Comparison of ENCODE assay signal across 2 cellular contexts in the genomic region with DNA sequence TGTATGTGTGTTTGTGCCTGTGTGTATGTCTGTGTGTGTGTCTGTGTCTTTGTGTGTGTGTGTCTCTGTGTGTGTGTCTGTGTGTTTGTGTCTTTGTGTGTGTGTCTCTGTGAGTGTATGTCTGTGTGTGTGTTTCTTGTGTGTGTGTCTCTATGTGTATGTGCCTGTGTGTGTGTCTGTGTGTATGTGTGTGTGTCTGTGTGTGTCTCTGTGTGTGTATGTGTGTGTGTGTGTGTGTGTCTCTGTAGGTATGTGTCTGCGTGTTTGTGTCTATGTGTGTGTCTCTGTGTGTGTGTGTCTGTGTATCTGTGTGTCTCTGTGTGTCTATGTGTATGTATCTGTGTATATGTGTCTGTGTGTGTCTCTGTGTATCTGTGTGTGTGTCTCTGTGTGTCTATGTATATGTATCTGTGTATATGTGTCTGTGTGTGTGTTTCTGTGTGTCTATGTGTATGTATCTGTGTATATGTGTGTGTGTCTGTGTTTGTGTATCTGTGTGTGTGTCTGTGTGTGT.
TF ChIP-seq lines count a peak whose summit lies in the region.

No MANE protein-coding gene starts in this region.

TF ChIP-seq in IMR-90, 13 proteins besides CTCF, POLR2A, EP300 and RAD21:
- no peak for TF ChIP-seq FOS (IDR thresholded peaks at IDR 0.05; ENCODE audit: low read depth, low read length)
- TF ChIP-seq RFX5 (IDR thresholded peaks at IDR 0.05; ENCODE audit: low read depth, low read length): no peak
- no peak for TF ChIP-seq SMC3 (IDR thresholded peaks at IDR 0.05; ENCODE audit: low read depth, low read length)
- no peak for TF ChIP-seq CEBPB (IDR thresholded peaks at IDR 0.05; ENCODE audit: low read depth, low read length)
- no peak for TF ChIP-seq MAZ (IDR thresholded peaks at IDR 0.05; ENCODE audit: borderline replicate concordance, low read depth, low read length)
- TF ChIP-seq, protein P1, sequence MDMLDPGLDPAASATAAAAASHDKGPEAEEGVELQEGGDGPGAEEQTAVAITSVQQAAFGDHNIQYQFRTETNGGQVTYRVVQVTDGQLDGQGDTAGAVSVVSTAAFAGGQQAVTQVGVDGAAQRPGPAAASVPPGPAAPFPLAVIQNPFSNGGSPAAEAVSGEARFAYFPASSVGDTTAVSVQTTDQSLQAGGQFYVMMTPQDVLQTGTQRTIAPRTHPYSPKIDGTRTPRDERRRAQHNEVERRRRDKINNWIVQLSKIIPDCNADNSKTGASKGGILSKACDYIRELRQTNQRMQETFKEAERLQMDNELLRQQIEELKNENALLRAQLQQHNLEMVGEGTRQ (IDR thresholded peaks at IDR 0.05; ENCODE audit: low read depth, low read length): no peak
- no peak for TF ChIP-seq RCOR1 (IDR thresholded peaks at IDR 0.05; ENCODE audit: insufficient replicate concordance, low read length)
- TF ChIP-seq NFE2L2 (IDR thresholded peaks at IDR 0.05; ENCODE audit: low read depth, low read length): no peak

TF ChIP-seq in H1, 55 proteins besides CTCF, POLR2A, EP300 and RAD21:
- no peak for TF ChIP-seq POU5F1 (IDR thresholded peaks at IDR 0.05; ENCODE audit: low read depth, low read length)
